Comparison of ENCODE assay signal across 1 cellular context in the genomic region with DNA sequence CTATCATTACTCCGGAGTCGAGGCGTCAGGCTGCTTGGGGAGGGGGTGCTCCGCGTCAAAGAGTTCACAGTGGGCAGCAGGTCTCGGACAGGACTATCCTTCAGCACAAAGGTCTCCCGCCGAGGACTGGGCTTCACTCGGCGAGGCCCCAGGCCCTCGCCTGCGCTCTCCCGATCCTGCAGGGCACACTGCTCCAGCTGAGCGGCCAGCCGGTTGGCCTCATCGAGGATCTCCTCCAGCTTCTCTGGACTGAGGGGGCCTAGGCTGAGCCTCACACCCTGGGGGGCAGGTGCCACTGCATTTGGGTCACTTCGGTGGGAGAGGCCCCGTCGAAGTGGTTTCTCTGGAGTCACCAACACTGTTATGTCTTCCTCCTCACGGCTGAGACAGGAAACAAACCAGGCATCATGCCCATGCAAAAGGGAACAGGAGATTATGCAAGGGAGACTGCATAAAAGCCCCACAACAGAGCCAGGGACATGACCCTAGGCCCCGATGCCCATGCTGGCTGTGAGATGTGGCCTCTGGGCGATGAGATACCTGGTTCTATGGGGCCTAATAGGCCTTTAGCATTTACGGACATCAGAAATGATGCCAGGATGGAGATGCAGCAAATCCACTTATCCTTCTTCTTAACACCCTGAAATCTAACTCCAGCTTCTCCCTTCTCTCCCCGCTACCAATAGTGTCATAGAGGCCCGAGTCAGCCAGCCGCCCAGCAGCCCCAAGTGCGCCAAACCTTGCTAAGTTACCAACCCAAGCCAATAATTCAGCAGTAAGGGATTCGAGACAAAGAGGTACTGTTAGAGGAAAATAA.
TF ChIP-seq lines count a peak whose summit lies in the region.

No MANE protein-coding gene starts in this region.

TF ChIP-seq in H1, 55 proteins besides CTCF, POLR2A, EP300 and RAD21 (continued from another document):
- no peak for TF ChIP-seq SP2 (IDR thresholded peaks at IDR 0.05; ENCODE audit: low read length)
- TF ChIP-seq, protein P1, sequence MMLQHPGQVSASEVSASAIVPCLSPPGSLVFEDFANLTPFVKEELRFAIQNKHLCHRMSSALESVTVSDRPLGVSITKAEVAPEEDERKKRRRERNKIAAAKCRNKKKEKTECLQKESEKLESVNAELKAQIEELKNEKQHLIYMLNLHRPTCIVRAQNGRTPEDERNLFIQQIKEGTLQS (IDR thresholded peaks at IDR 0.05; ENCODE audit: insufficient read depth, low read depth, low read length) = no peak
- no peak for TF ChIP-seq CREB1 (IDR thresholded peaks at IDR 0.05)
- TF ChIP-seq GABPA (IDR thresholded peaks at IDR 0.05; ENCODE audit: borderline replicate concordance, insufficient read depth, low read length) = no peak
- no peak for TF ChIP-seq SIN3A (conservative IDR thresholded peaks at IDR 0.05 in 1 of 2, IDR thresholded peaks at IDR 0.05 in 1 of 2; ENCODE audit: low read depth in 1 of 2, low read length in 2 of 2)
- TF ChIP-seq SP4 (IDR thresholded peaks at IDR 0.05; ENCODE audit: low read length) = no peak
- no peak for TF ChIP-seq RNF2 (IDR thresholded peaks at IDR 0.05; ENCODE audit: borderline replicate concordance, low read depth, low read length, missing control alignments, poor library complexity, severe bottlenecking)
- no peak for TF ChIP-seq BCL11A (IDR thresholded peaks at IDR 0.05; ENCODE audit: low read depth in 2 of 2, low read length in 2 of 2)
- no peak for TF ChIP-seq YY1 (IDR thresholded peaks at IDR 0.05; ENCODE audit: low read depth, low read length)
- TF ChIP-seq SUZ12 (IDR thresholded peaks at IDR 0.05; ENCODE audit: low read length) = no peak
- TF ChIP-seq, protein P2, sequence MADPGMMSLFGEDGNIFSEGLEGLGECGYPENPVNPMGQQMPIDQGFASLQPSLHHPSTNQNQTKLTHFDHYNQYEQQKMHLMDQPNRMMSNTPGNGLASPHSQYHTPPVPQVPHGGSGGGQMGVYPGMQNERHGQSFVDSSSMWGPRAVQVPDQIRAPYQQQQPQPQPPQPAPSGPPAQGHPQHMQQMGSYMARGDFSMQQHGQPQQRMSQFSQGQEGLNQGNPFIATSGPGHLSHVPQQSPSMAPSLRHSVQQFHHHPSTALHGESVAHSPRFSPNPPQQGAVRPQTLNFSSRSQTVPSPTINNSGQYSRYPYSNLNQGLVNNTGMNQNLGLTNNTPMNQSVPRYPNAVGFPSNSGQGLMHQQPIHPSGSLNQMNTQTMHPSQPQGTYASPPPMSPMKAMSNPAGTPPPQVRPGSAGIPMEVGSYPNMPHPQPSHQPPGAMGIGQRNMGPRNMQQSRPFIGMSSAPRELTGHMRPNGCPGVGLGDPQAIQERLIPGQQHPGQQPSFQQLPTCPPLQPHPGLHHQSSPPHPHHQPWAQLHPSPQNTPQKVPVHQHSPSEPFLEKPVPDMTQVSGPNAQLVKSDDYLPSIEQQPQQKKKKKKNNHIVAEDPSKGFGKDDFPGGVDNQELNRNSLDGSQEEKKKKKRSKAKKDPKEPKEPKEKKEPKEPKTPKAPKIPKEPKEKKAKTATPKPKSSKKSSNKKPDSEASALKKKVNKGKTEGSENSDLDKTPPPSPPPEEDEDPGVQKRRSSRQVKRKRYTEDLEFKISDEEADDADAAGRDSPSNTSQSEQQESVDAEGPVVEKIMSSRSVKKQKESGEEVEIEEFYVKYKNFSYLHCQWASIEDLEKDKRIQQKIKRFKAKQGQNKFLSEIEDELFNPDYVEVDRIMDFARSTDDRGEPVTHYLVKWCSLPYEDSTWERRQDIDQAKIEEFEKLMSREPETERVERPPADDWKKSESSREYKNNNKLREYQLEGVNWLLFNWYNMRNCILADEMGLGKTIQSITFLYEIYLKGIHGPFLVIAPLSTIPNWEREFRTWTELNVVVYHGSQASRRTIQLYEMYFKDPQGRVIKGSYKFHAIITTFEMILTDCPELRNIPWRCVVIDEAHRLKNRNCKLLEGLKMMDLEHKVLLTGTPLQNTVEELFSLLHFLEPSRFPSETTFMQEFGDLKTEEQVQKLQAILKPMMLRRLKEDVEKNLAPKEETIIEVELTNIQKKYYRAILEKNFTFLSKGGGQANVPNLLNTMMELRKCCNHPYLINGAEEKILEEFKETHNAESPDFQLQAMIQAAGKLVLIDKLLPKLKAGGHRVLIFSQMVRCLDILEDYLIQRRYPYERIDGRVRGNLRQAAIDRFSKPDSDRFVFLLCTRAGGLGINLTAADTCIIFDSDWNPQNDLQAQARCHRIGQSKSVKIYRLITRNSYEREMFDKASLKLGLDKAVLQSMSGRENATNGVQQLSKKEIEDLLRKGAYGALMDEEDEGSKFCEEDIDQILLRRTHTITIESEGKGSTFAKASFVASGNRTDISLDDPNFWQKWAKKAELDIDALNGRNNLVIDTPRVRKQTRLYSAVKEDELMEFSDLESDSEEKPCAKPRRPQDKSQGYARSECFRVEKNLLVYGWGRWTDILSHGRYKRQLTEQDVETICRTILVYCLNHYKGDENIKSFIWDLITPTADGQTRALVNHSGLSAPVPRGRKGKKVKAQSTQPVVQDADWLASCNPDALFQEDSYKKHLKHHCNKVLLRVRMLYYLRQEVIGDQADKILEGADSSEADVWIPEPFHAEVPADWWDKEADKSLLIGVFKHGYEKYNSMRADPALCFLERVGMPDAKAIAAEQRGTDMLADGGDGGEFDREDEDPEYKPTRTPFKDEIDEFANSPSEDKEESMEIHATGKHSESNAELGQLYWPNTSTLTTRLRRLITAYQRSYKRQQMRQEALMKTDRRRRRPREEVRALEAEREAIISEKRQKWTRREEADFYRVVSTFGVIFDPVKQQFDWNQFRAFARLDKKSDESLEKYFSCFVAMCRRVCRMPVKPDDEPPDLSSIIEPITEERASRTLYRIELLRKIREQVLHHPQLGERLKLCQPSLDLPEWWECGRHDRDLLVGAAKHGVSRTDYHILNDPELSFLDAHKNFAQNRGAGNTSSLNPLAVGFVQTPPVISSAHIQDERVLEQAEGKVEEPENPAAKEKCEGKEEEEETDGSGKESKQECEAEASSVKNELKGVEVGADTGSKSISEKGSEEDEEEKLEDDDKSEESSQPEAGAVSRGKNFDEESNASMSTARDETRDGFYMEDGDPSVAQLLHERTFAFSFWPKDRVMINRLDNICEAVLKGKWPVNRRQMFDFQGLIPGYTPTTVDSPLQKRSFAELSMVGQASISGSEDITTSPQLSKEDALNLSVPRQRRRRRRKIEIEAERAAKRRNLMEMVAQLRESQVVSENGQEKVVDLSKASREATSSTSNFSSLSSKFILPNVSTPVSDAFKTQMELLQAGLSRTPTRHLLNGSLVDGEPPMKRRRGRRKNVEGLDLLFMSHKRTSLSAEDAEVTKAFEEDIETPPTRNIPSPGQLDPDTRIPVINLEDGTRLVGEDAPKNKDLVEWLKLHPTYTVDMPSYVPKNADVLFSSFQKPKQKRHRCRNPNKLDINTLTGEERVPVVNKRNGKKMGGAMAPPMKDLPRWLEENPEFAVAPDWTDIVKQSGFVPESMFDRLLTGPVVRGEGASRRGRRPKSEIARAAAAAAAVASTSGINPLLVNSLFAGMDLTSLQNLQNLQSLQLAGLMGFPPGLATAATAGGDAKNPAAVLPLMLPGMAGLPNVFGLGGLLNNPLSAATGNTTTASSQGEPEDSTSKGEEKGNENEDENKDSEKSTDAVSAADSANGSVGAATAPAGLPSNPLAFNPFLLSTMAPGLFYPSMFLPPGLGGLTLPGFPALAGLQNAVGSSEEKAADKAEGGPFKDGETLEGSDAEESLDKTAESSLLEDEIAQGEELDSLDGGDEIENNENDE (IDR thresholded peaks at IDR 0.05; ENCODE audit: insufficient replicate concordance, low read length) = no peak
- TF ChIP-seq EGR1 (IDR thresholded peaks at IDR 0.05; ENCODE audit: borderline replicate concordance, low read depth, low read length) = no peak
- TF ChIP-seq, protein P3, sequence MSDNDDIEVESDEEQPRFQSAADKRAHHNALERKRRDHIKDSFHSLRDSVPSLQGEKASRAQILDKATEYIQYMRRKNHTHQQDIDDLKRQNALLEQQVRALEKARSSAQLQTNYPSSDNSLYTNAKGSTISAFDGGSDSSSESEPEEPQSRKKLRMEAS (IDR thresholded peaks at IDR 0.05) = no peak
